Comparison of ENCODE assay signal across 8 cellular contexts in the genomic region with DNA sequence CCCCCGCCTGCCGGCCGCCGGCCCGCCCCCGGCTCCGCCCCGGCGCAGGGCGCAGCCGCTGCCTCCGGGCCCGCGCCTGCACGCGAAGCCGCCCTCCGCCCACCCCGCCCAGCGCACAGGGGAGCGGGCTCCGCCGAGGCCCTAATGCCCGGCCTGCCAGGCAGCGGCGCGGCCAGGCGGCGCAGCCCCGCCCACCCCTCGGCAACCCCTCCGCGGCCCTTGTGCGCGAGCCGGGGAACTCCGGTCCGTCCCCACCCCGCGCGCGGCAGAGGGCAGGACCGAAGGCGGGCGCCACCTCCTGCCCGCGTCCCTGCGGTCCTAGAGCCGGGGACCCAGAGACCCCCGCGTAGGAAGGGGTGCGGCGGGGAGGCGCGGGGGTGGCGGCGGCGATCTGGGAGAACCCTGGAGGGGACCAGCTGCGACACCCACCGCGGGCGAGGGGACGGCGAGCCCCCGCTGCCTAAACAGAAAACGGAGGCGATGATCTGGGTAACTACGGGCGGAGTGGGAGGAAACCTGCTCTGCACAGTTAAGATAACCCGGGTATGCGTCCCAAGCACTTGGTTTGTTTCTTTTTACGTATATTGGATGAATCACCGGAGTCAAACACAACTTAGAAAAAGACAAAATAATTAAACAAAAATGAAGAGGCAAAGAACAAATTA. TPM values are rescaled to one million over a fixed set of nuclear protein-coding genes. Genes with fewer than 3 reads are reported as not detected.
A peak's percentile ranks its signal among the peaks of the same experiment; 100 is the strongest.
DNase-seq lines count a peak whose midpoint lies in the region; ATAC-seq and TF ChIP-seq lines count a peak whose summit lies in the region.

No MANE protein-coding gene starts in this region.

- H3K4me1 ChIP-seq in right atrium auricular region = peaks cover 0 to 41% of the 10 kb centered on the region in 2 donors
- no peaks in the 10 kb centered on the region for H3K4me1 ChIP-seq in uterus

- in situ Hi-C loops in GM13977 (cut with MboI; ENCODE audit: low pct_unique_long_range_greater_than_20kb, low sequenced_read_pairs, unreplicated experiment) = no loop called here

- peaks cover 2% of the 10 kb centered on the region for H3K36me3 Mint-ChIP-seq in T-helper 17 cell (ENCODE audit: low read depth)

- H3K4me3 Mint-ChIP-seq in T-helper 17 cell = peak overlapping the region; percentile 85

- TF ChIP-seq POLR2A in uterus (IDR thresholded peaks at IDR 0.05) = peak; percentile 27 to 38

- H3K4me3 ChIP-seq in right atrium auricular region (peak overlapping the region; percentile 74 to 78), uterus (peak overlapping the region; percentile 70 to 85)

- H3K27me3 Mint-ChIP-seq in T-helper 17 cell = no peaks in the 10 kb centered on the region

- no peaks in the 10 kb centered on the region for H3K27me3 ChIP-seq in right atrium auricular region
- no peaks in the 10 kb centered on the region for H3K27me3 ChIP-seq in uterus

- peak; percentile 83 for ATAC-seq in HG02678 (IDR thresholded peaks at IDR 0.05; ENCODE audit: unreplicated experiment)
- peak; percentile 90 for ATAC-seq in T-helper 17 cell

- H3K9me3 ChIP-seq in T-helper 17 cell (ENCODE audit: control insufficient read depth, low read length, poor library complexity, severe bottlenecking) = no peaks in the 10 kb centered on the region
- H3K9me3 ChIP-seq in right atrium auricular region = no peaks in the 10 kb centered on the region
- no peaks in the 10 kb centered on the region for H3K9me3 ChIP-seq in uterus

- peaks cover 30% of the 10 kb centered on the region for H3K4me1 Mint-ChIP-seq in T-helper 17 cell

- no peaks in the 10 kb centered on the region for H3K36me3 ChIP-seq in right atrium auricular region
- no peaks in the 10 kb centered on the region for H3K36me3 ChIP-seq in uterus

- peak overlapping the region; percentile 74 for H3K27ac ChIP-seq in angular gyrus (ENCODE audit: low read depth, low read length)
- H3K27ac ChIP-seq in right atrium auricular region = peak overlapping the region; percentile 95
- H3K27ac ChIP-seq in uterus = peak overlapping the region; percentile 92 to 98

- peak; percentile 19 for TF ChIP-seq CTCF in GM13977 (IDR thresholded peaks at IDR 0.05; ENCODE audit: extremely low read depth, insufficient read depth, missing control alignments)
- TF ChIP-seq CTCF in right atrium auricular region (IDR thresholded peaks at IDR 0.05) = peak in 1 of 2 donors; percentile 52
- TF ChIP-seq CTCF in uterus (IDR thresholded peaks at IDR 0.05) = peak in 3 of 4 experiments; percentile 18 to 23 (median 20)

- peak overlapping the region; percentile 88 for H3K27ac Mint-ChIP-seq in T-helper 17 cell

- DNase-seq in GM13977 (ENCODE audit: low spot score) (peak; percentile 96), NCI-H1417 (lab: John Stamatoyannopoulos, UW) (peak; percentile 81 to 89 (median 89)), T-helper 17 cell (peak; percentile 91 to 94 (median 93)), right atrium auricular region (ENCODE audit: low spot score) (peak; percentile 83), putamen (ENCODE audit: low spot score) (peak; percentile 91), uterus (peak; percentile 86 to 91)

- intact Hi-C loops in uterus (cut with DNase I; ENCODE audit: low total_unique reads) = loop anchor here (5.0 kb wide), 1 partner anchor 80 kb away; the partner anchor contains the start of gene RPL21

RNA-seq across cellular contexts. Expression of gene USP12, which starts 0.4 kb away (rescaled TPM):
- total RNA-seq in T-helper 17 cell (10 to 100 TPM; 36.6 to 44.5 TPM), right atrium auricular region (10 to 100 TPM; 11.6 to 23.0 TPM), uterus (10 to 100 TPM; 12.1 to 32.8 (median 20.5) TPM)

Comparison
In these comparisons a context has a peak if more than half of its experiments do, and no peak if none do; other contexts are left out.
1. Peak in every context shown above with its lines: DNase-seq, ATAC-seq, H3K4me3 ChIP-seq and H3K27ac ChIP-seq.